In genomic region chr14:101737414-101738367, GRCh38 we compare ENCODE assay signal across 12 cellular contexts. TPM values are rescaled to one million over a fixed set of nuclear protein-coding genes. Genes with fewer than 3 reads are reported as not detected.
DNase-seq lines count a peak whose midpoint lies in the region; ATAC-seq and TF ChIP-seq lines count a peak whose summit lies in the region.
"Had no signal": no experiment of that assay in that cellular context is flagged by ENCODE, and none has a peak within 500 bp of the region (broad histone marks: within the 10 kb centered on the region; RNA-seq: fewer than 3 reads in every experiment).

No MANE protein-coding gene starts in this region.

- H3F3A ChIP-seq in neural progenitor cell (ENCODE audit: low read depth): no peaks in the 10 kb centered on the region

- H3K9ac ChIP-seq in Karpas-422 (ENCODE audit: low read length) (no peak overlapping the region), neural progenitor cell (no peak overlapping the region)

- peaks cover 3% of the 10 kb centered on the region; the same call in 1 of the 2 replicates for H3K4me1 ChIP-seq in Karpas-422 (ENCODE audit: low read length)
- no peaks in the 10 kb centered on the region for H3K4me1 ChIP-seq in neural progenitor cell
- H3K4me1 ChIP-seq: uterus had no signal

- H3K4me3 ChIP-seq in Karpas-422 (ENCODE audit: low read length) (no peak overlapping the region), neural progenitor cell (no peak overlapping the region)
- H3K4me3 ChIP-seq: heart right ventricle, uterus had no signal

- no peak overlapping the region for H3K4me3 Mint-ChIP-seq in activated naive CD8-positive, alpha-beta T cell treated with anti-CD3 and anti-CD28 coated beads for 36 hours
- H3K4me3 Mint-ChIP-seq in neural progenitor cell: no peak overlapping the region

- DNase-seq in NCI-H82 (lab: John Stamatoyannopoulos, UW) (peak; percentile 8), NCI-H82 treated with DMSO at 0.1 percent for 48 hours (lab: John Stamatoyannopoulos, UW; ENCODE audit: unreplicated experiment) (no peak), Karpas-422 (peak; percentile 65), neural progenitor cell (ENCODE audit: low spot score) (no peak), DMS114 treated with DMSO at 0.1 percent for 48 hours (lab: John Stamatoyannopoulos, UW; ENCODE audit: unreplicated experiment) (no peak)
- peak; percentile 24 for DNase-seq in activated naive CD8-positive, alpha-beta T cell treated with anti-CD3 and anti-CD28 coated beads for 36 hours
- DNase-seq: heart right ventricle, NCI-H1436 treated with DMSO at 0.1 percent for 48 hours, SHP77, uterus had no signal

- peaks cover 5% of the 10 kb centered on the region for H3K36me3 Mint-ChIP-seq in activated naive CD8-positive, alpha-beta T cell treated with anti-CD3 and anti-CD28 coated beads for 36 hours
- no peaks in the 10 kb centered on the region for H3K36me3 Mint-ChIP-seq in neural progenitor cell

- H3K79me2 ChIP-seq in Karpas-422 (ENCODE audit: low read length) (no peaks in the 10 kb centered on the region), neural progenitor cell (ENCODE audit: low read depth) (no peaks in the 10 kb centered on the region)

- ATAC-seq in GM21447 (IDR thresholded peaks at IDR 0.05; ENCODE audit: unreplicated experiment) (no peak), HG03095 (IDR thresholded peaks at IDR 0.05; ENCODE audit: unreplicated experiment) (no peak)

- no peaks in the 10 kb centered on the region for H3K9me2 ChIP-seq in Karpas-422 (replicated peaks; ENCODE audit: insufficient read depth, low read length)

- peaks cover 5% of the 10 kb centered on the region; the same call in 1 of the 2 replicates for H3K9me3 ChIP-seq in Karpas-422 (ENCODE audit: low read length)
- H3K9me3 ChIP-seq in neural progenitor cell (ENCODE audit: low read depth): no peaks in the 10 kb centered on the region
- H3K9me3 ChIP-seq: uterus had no signal

- no peak overlapping the region for H3K27ac ChIP-seq in Karpas-422 (ENCODE audit: low read length)
- H3K27ac ChIP-seq in neural progenitor cell: no peak overlapping the region
- H3K27ac ChIP-seq: heart right ventricle, uterus had no signal

- H3K27me3 ChIP-seq in Karpas-422 (ENCODE audit: low read length) (no peaks in the 10 kb centered on the region; the same call in 1 of the 2 replicates), neural progenitor cell (no peaks in the 10 kb centered on the region)
- H3K27me3 ChIP-seq: uterus had no signal

- H3K4me2 ChIP-seq in Karpas-422 (ENCODE audit: low read depth, low read length, poor library complexity, severe bottlenecking) (no peak overlapping the region), neural progenitor cell (no peak overlapping the region)

- H3K27me3 Mint-ChIP-seq in activated naive CD8-positive, alpha-beta T cell treated with anti-CD3 and anti-CD28 coated beads for 36 hours: no peaks in the 10 kb centered on the region
- H3K27me3 Mint-ChIP-seq in neural progenitor cell (ENCODE audit: insufficient read depth, low read depth): peaks cover 3% of the 10 kb centered on the region

- H3K4me1 Mint-ChIP-seq in activated naive CD8-positive, alpha-beta T cell treated with anti-CD3 and anti-CD28 coated beads for 36 hours: peaks cover 12% of the 10 kb centered on the region
- H3K4me1 Mint-ChIP-seq in neural progenitor cell: no peaks in the 10 kb centered on the region

- H2AFZ ChIP-seq in Karpas-422 (ENCODE audit: low read length): peak overlapping the region; percentile 38; the same call in 1 of the 2 replicates
- H2AFZ ChIP-seq in neural progenitor cell (replicated peaks): no peak overlapping the region

- H3K36me3 ChIP-seq in Karpas-422 (ENCODE audit: insufficient read depth, low read length) (no peaks in the 10 kb centered on the region; the same call in 1 of the 2 replicates), neural progenitor cell (no peaks in the 10 kb centered on the region)
- H3K36me3 ChIP-seq: heart right ventricle, uterus had no signal

- no peak overlapping the region for H3K27ac Mint-ChIP-seq in activated naive CD8-positive, alpha-beta T cell treated with anti-CD3 and anti-CD28 coated beads for 36 hours
- peak overlapping the region; percentile 85 for H3K27ac Mint-ChIP-seq in neural progenitor cell

- no peaks in the 10 kb centered on the region for H4K20me1 ChIP-seq in Karpas-422 (ENCODE audit: insufficient read depth, low read depth, low read length)
- no peaks in the 10 kb centered on the region for H4K20me1 ChIP-seq in neural progenitor cell (ENCODE audit: low read depth)

- no peak for TF ChIP-seq CTCF in neural progenitor cell (IDR thresholded peaks at IDR 0.05)

- H3K9me3 Mint-ChIP-seq in activated naive CD8-positive, alpha-beta T cell treated with anti-CD3 and anti-CD28 coated beads for 36 hours: peaks cover 9% of the 10 kb centered on the region
- H3K9me3 Mint-ChIP-seq in neural progenitor cell: peaks cover 28% of the 10 kb centered on the region

RNA-seq across cellular contexts. Expression of gene PPP2R5C, which starts 23.8 kb away (rescaled TPM):
- total RNA-seq in Karpas-422 (2014; rRNA removed; shearing (Covaris generic); ENCODE audit: low replicate concordance): 233 and 301 TPM in 2 replicates
- total RNA-seq in activated naive CD8-positive, alpha-beta T cell treated with anti-CD3 and anti-CD28 coated beads for 36 hours: 100 to 1,000 TPM; 209 to 221 TPM
- 113 and 183 TPM in 2 replicates for total RNA-seq in neural progenitor cell (ENCODE audit: low replicate concordance)

Comparison
In these comparisons a context has a peak if more than half of its experiments do, and no peak if none do; other contexts are left out.
1. DNase-seq: peak in NCI-H82 (single experiment), Karpas-422 (single experiment) and activated naive CD8-positive, alpha-beta T cell treated with anti-CD3 and anti-CD28 coated beads for 36 hours (single experiment); none in NCI-H82 treated with DMSO at 0.1 percent for 48 hours (single experiment), neural progenitor cell (single experiment) and DMS114 treated with DMSO at 0.1 percent for 48 hours (single experiment).